ENCODE assay signal across 9 cellular contexts in genomic region chr7:16801111-16801542, GRCh38. TPM values are rescaled to one million over a fixed set of nuclear protein-coding genes. Genes with fewer than 3 reads are reported as not detected.
A peak's percentile ranks its signal among the peaks of the same experiment; 100 is the strongest.
DNase-seq lines count a peak whose midpoint lies in the region; ATAC-seq and TF ChIP-seq lines count a peak whose summit lies in the region.
"Had no signal": no experiment of that assay in that cellular context is flagged by ENCODE, and none has a peak within 500 bp of the region (broad histone marks: within the 10 kb centered on the region; RNA-seq: fewer than 3 reads in every experiment).

No MANE protein-coding gene starts in this region.

- H3K9me3 ChIP-seq in ascending aorta: no peaks in the 10 kb centered on the region
- H3K9me3 ChIP-seq: upper lobe of left lung had no signal

- peak; percentile 6 to 52 (median 25) for TF ChIP-seq CTCF in ascending aorta (IDR thresholded peaks at IDR 0.05)

- no peak overlapping the region for H3K4me3 ChIP-seq in ascending aorta
- H3K4me3 ChIP-seq: upper lobe of left lung had no signal

- peaks cover 8% of the 10 kb centered on the region for H3K27me3 Mint-ChIP-seq in activated naive CD4-positive, alpha-beta T cell treated with anti-CD3 and anti-CD28 coated beads, Interleukin-2, amount 50 U/mL, for 24 hours
- peaks cover 5% of the 10 kb centered on the region for H3K27me3 Mint-ChIP-seq in activated naive CD4-positive, alpha-beta T cell treated with anti-CD3 and anti-CD28 coated beads for 36 hours (ENCODE audit: low read depth)

- peak; percentile 76 for ATAC-seq in HG02981 (IDR thresholded peaks at IDR 0.05; ENCODE audit: unreplicated experiment)

- H3K27me3 ChIP-seq in ascending aorta: no peaks in the 10 kb centered on the region
- H3K27me3 ChIP-seq: upper lobe of left lung had no signal

- no peaks in the 10 kb centered on the region for H3K9me3 Mint-ChIP-seq in activated naive CD4-positive, alpha-beta T cell treated with anti-CD3 and anti-CD28 coated beads, Interleukin-2, amount 50 U/mL, for 24 hours
- H3K9me3 Mint-ChIP-seq in activated naive CD4-positive, alpha-beta T cell treated with anti-CD3 and anti-CD28 coated beads for 36 hours: no peaks in the 10 kb centered on the region

- no peaks in the 10 kb centered on the region for H3K36me3 ChIP-seq in ascending aorta

- DNase-seq in activated naive CD4-positive, alpha-beta T cell treated with anti-CD3 and anti-CD28 coated beads for 36 hours: no peak
- DNase-seq in NCI-H345 treated with DMSO at 0.1 percent for 48 hours (lab: John Stamatoyannopoulos, UW; ENCODE audit: unreplicated experiment) (peak; percentile 36), ascending aorta (ENCODE audit: low spot score in 2 of 2) (no peak), left kidney (ENCODE audit: low read depth, low spot score) (peak; percentile 65), C1 segment of cervical spinal cord (lab: John Stamatoyannopoulos, UW) (no peak)
- DNase-seq in stimulated activated naive CD4-positive, alpha-beta T cell treated with Interleukin-2 at 50 U/mL for 16 hours (lab: John Stamatoyannopoulos, UW): no peak
- DNase-seq: upper lobe of left lung had no signal

- H3K36me3 Mint-ChIP-seq in activated naive CD4-positive, alpha-beta T cell treated with anti-CD3 and anti-CD28 coated beads, Interleukin-2, amount 50 U/mL, for 24 hours: no peaks in the 10 kb centered on the region
- no peaks in the 10 kb centered on the region for H3K36me3 Mint-ChIP-seq in activated naive CD4-positive, alpha-beta T cell treated with anti-CD3 and anti-CD28 coated beads for 36 hours (ENCODE audit: low read depth)

- H3K27ac ChIP-seq in ascending aorta: no peak overlapping the region

- H3K27ac Mint-ChIP-seq in activated naive CD4-positive, alpha-beta T cell treated with anti-CD3 and anti-CD28 coated beads, Interleukin-2, amount 50 U/mL, for 24 hours: peak overlapping the region; percentile 2
- no peak overlapping the region for H3K27ac Mint-ChIP-seq in activated naive CD4-positive, alpha-beta T cell treated with anti-CD3 and anti-CD28 coated beads for 36 hours

- no peak overlapping the region for H3K4me3 Mint-ChIP-seq in activated naive CD4-positive, alpha-beta T cell treated with anti-CD3 and anti-CD28 coated beads, Interleukin-2, amount 50 U/mL, for 24 hours
- H3K4me3 Mint-ChIP-seq in activated naive CD4-positive, alpha-beta T cell treated with anti-CD3 and anti-CD28 coated beads for 36 hours: no peak overlapping the region

- H3K4me1 Mint-ChIP-seq in activated naive CD4-positive, alpha-beta T cell treated with anti-CD3 and anti-CD28 coated beads, Interleukin-2, amount 50 U/mL, for 24 hours: no peaks in the 10 kb centered on the region
- no peaks in the 10 kb centered on the region for H3K4me1 Mint-ChIP-seq in activated naive CD4-positive, alpha-beta T cell treated with anti-CD3 and anti-CD28 coated beads for 36 hours (ENCODE audit: low read depth)

- H3K4me1 ChIP-seq in ascending aorta: no peaks in the 10 kb centered on the region
- H3K4me1 ChIP-seq: upper lobe of left lung had no signal

- CTCF ChIA-PET in activated naive CD4-positive, alpha-beta T cell treated with anti-CD3 and anti-CD28 coated beads for 36 hours (lab: Charles Lee): interaction anchor here (0.6 to 3.2 kb wide), 9 partner anchors 7 to 198 kb away, joined by 3 to 24 read pairs (median 3); no protein-coding TSS in a partner anchor

- intact Hi-C loops in activated naive CD4-positive, alpha-beta T cell treated with anti-CD3 and anti-CD28 coated beads for 36 hours (cut with micrococcal nuclease): loop anchor here (1.0 to 2.0 kb wide), 2 partner anchors 117 to 196 kb away; no protein-coding TSS in a partner anchor
- intact Hi-C loops in ascending aorta (cut with DNase I): loop anchor here (1.0 kb wide), 1 partner anchor 117 kb away; no protein-coding TSS in a partner anchor

RNA-seq across cellular contexts. Expression of gene AGR2, which starts 3.7 kb away (rescaled TPM):
- not detected for total RNA-seq in activated naive CD4-positive, alpha-beta T cell treated with anti-CD3 and anti-CD28 coated beads for 36 hours
- total RNA-seq in ascending aorta: not detected

RNA-seq across cellular contexts. Expression of gene TSPAN13, which starts 47.6 kb away (rescaled TPM):
- under 1 TPM; 0.35 to 0.52 TPM for total RNA-seq in activated naive CD4-positive, alpha-beta T cell treated with anti-CD3 and anti-CD28 coated beads for 36 hours
- total RNA-seq in ascending aorta: 4.4 TPM

Comparison
In these comparisons a context has a peak if more than half of its experiments do, and no peak if none do; other contexts are left out.
1. DNase-seq: peak in NCI-H345 treated with DMSO at 0.1 percent for 48 hours (single experiment) and left kidney (single experiment); none in activated naive CD4-positive, alpha-beta T cell treated with anti-CD3 and anti-CD28 coated beads for 36 hours (single experiment), ascending aorta (0 of 2), stimulated activated naive CD4-positive, alpha-beta T cell treated with Interleukin-2 at 50 U/mL for 16 hours (single experiment) and C1 segment of cervical spinal cord (0 of 14).